In the genomic region with DNA sequence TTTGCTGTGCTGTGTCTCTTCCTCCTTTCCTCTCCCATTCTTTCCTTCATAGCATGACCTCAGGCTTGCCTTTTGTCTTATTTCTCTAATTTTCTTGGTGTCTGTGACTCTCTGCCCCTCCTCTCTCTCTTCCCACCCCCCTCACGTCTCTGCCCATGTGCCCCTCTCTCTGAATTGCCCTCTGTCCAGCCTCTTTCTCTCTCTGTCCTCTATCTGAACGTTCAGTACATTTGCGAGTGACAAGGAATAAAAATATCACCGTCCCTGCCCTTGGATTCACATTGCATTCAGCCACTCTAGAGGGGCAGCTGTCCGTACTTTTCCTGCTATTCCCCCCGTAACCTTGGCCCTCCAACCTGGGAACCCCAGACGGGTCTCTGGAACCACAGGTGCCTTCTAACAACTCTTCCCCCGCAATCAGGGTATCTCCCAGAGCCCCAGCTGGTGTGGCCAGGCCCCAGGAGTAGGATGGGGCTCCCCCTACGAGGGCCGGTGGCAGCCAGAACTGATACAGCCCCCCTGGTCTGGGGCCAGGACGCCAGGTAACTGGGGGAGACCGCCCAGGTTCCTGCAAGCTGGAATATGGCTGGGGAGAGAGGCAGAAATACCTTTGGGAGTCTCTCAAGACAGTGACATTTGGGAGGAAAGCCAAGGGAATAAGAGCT, we compare ENCODE assay signal across 1 cellular context.
TF ChIP-seq lines count a peak whose summit lies in the region.

No MANE protein-coding gene starts in this region.

TF ChIP-seq in K562, 482 proteins besides CTCF, POLR2A, EP300 and RAD21:
- TF ChIP-seq XRCC3 (IDR thresholded peaks at IDR 0.05) (no peak), ZNF77 (CRISPR knock-in tag; IDR thresholded peaks at IDR 0.05) (no peak), POLR2B (IDR thresholded peaks at IDR 0.05; ENCODE audit: low read depth, partially characterized antibody) (no peak), HOXB6 (CRISPR knock-in tag; IDR thresholded peaks at IDR 0.05; ENCODE audit: borderline replicate concordance) (no peak), SREBF1 (IDR thresholded peaks at IDR 0.05; ENCODE audit: borderline replicate concordance, low read depth, low read length) (no peak), MBD1 (CRISPR knock-in tag; IDR thresholded peaks at IDR 0.05) (no peak), PPARD (CRISPR knock-in tag; IDR thresholded peaks at IDR 0.05) (no peak), ZNF217 (CRISPR knock-in tag; IDR thresholded peaks at IDR 0.05) (no peak), STAG1 (CRISPR knock-in tag; IDR thresholded peaks at IDR 0.05; ENCODE audit: borderline replicate concordance) (no peak), CHD4 (IDR thresholded peaks at IDR 0.05; ENCODE audit: insufficient read depth, insufficient replicate concordance, low read depth, low read length, poor library complexity, severe bottlenecking) (no peak), NFYB (IDR thresholded peaks at IDR 0.05; ENCODE audit: extremely low read depth, insufficient read length) (no peak), ZNF431 (CRISPR knock-in tag; IDR thresholded peaks at IDR 0.05) (no peak), TAF9B (IDR thresholded peaks at IDR 0.05; ENCODE audit: partially characterized antibody) (no peak), RBM22 (IDR thresholded peaks at IDR 0.05; ENCODE audit: low read depth, low read length, poor library complexity, severe bottlenecking) (no peak), MBD2 (IDR thresholded peaks at IDR 0.05; ENCODE audit: borderline replicate concordance, low read depth) (no peak), CBFA2T3 (IDR thresholded peaks at IDR 0.05) (no peak), U2AF1 (optimal IDR thresholded peaks at IDR 0.05; ENCODE audit: low read depth, low read length) (no peak), BACH1 (tag; IDR thresholded peaks at IDR 0.05) (no peak)
- TF ChIP-seq, protein P1, sequence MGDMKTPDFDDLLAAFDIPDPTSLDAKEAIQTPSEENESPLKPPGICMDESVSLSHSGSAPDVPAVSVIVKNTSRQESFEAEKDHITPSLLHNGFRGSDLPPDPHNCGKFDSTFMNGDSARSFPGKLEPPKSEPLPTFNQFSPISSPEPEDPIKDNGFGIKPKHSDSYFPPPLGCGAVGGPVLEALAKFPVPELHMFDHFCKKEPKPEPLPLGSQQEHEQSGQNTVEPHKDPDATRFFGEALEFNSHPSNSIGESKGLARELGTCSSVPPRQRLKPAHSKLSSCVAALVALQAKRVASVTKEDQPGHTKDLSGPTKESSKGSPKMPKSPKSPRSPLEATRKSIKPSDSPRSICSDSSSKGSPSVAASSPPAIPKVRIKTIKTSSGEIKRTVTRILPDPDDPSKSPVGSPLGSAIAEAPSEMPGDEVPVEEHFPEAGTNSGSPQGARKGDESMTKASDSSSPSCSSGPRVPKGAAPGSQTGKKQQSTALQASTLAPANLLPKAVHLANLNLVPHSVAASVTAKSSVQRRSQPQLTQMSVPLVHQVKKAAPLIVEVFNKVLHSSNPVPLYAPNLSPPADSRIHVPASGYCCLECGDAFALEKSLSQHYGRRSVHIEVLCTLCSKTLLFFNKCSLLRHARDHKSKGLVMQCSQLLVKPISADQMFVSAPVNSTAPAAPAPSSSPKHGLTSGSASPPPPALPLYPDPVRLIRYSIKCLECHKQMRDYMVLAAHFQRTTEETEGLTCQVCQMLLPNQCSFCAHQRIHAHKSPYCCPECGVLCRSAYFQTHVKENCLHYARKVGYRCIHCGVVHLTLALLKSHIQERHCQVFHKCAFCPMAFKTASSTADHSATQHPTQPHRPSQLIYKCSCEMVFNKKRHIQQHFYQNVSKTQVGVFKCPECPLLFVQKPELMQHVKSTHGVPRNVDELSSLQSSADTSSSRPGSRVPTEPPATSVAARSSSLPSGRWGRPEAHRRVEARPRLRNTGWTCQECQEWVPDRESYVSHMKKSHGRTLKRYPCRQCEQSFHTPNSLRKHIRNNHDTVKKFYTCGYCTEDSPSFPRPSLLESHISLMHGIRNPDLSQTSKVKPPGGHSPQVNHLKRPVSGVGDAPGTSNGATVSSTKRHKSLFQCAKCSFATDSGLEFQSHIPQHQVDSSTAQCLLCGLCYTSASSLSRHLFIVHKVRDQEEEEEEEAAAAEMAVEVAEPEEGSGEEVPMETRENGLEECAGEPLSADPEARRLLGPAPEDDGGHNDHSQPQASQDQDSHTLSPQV (IDR thresholded peaks at IDR 0.05), result no peak
- TF ChIP-seq, protein P2, sequence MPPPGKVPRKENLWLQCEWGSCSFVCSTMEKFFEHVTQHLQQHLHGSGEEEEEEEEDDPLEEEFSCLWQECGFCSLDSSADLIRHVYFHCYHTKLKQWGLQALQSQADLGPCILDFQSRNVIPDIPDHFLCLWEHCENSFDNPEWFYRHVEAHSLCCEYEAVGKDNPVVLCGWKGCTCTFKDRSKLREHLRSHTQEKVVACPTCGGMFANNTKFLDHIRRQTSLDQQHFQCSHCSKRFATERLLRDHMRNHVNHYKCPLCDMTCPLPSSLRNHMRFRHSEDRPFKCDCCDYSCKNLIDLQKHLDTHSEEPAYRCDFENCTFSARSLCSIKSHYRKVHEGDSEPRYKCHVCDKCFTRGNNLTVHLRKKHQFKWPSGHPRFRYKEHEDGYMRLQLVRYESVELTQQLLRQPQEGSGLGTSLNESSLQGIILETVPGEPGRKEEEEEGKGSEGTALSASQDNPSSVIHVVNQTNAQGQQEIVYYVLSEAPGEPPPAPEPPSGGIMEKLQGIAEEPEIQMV (tag; conservative IDR thresholded peaks at IDR 0.05; ENCODE audit: low read depth), result no peak
TF ChIP-seq in K562: peak in this region for 0.
